12 cellular contexts compared by ENCODE assay signal in genomic region chr11:95711945-95712221, GRCh38.
DNase-seq lines count a peak whose midpoint lies in the region; ATAC-seq lines count a peak whose summit lies in the region.
"Had no signal": no experiment of that assay in that cellular context is flagged by ENCODE, and none has a peak within 500 bp of the region (broad histone marks: within the 10 kb centered on the region; RNA-seq: fewer than 3 reads in every experiment).

No MANE protein-coding gene starts in this region.

- H3K27me3 Mint-ChIP-seq in memory B cell = no peaks in the 10 kb centered on the region

- H3K27ac Mint-ChIP-seq in memory B cell = peak overlapping the region; percentile 99
- H3K27ac Mint-ChIP-seq: CD4-positive, alpha-beta memory T cell had no signal

- H3K4me3 Mint-ChIP-seq in memory B cell = peak overlapping the region; percentile 65

- H3K4me1 Mint-ChIP-seq in memory B cell = peaks cover 42% of the 10 kb centered on the region

- peaks cover 1% of the 10 kb centered on the region for H3K9me3 Mint-ChIP-seq in memory B cell
- H3K9me3 Mint-ChIP-seq: CD4-positive, alpha-beta memory T cell had no signal

- H3K36me3 Mint-ChIP-seq in memory B cell = no peaks in the 10 kb centered on the region
- H3K36me3 Mint-ChIP-seq: CD4-positive, alpha-beta memory T cell had no signal

- ATAC-seq in GM18519 (IDR thresholded peaks at IDR 0.05; ENCODE audit: low FRiP score, unreplicated experiment) = peak; percentile 25
- peak; percentile 33 for ATAC-seq in GM21360 (IDR thresholded peaks at IDR 0.05; ENCODE audit: unreplicated experiment)
- peak; percentile 4 for ATAC-seq in HG03175 (IDR thresholded peaks at IDR 0.05; ENCODE audit: unreplicated experiment)
- ATAC-seq in memory B cell (ENCODE audit: low read depth) = no peak

- DNase-seq in memory B cell (ENCODE audit: low spot score in 2 of 2) = no peak
- no peak for DNase-seq in RKO (ENCODE audit: low spot score)
- DNase-seq in epidermal melanocyte (ENCODE audit: insufficient read length, low spot score) = no peak
- DNase-seq in stimulated activated CD8-positive, alpha-beta memory T cell treated with anti-CD3 and anti-CD28 coated beads, Interleukin-4, amount 100 ng/mL, for 48 hours = no peak
- DNase-seq: CD4-positive, alpha-beta memory T cell; NCI-H1417; RPMI8226; substantia nigra; T1000 had no signal
